28 cellular contexts compared by ENCODE assay signal in genomic region chr10:15795000-15795792, GRCh38.
DNase-seq lines count a peak whose midpoint lies in the region; ATAC-seq and TF ChIP-seq lines count a peak whose summit lies in the region.
"Had no signal": no experiment of that assay in that cellular context is flagged by ENCODE, and none has a peak within 500 bp of the region (broad histone marks: within the 10 kb centered on the region; RNA-seq: fewer than 3 reads in every experiment).

No MANE protein-coding gene starts in this region.

- no peak for DNase-seq in activated CD8-positive, alpha-beta T cell treated with anti-CD3 and anti-CD28 coated beads for 36 hours
- DNase-seq in activated CD8-positive, alpha-beta T cell treated with anti-CD3 and anti-CD28 coated beads, Interleukin-2, amount 10 ng/mL, durations not matched to agents 7 days and 5 days = no peak
- DNase-seq in ascending aorta (ENCODE audit: low spot score in 2 of 2) (no peak), Kasumi-1 (lab: John Stamatoyannopoulos, UW) (no peak), NCI-H1092 (lab: John Stamatoyannopoulos, UW) (no peak)
- DNase-seq: 8988T; activated CD4-positive, alpha-beta T cell treated with anti-CD3 and anti-CD28 coated beads for 48 hours; activated CD8-positive, alpha-beta memory T cell treated with anti-CD3 and anti-CD28 coated beads, Interleukin-2, amount 10 ng/mL, durations not matched to agents 7 days and 5 days; activated naive CD4-positive, alpha-beta T cell treated with anti-CD3 and anti-CD28 coated beads, Interleukin-2, amount 50 U/mL, for 16 hours; amniotic stem cell; DMS79; GDM1; hypothalamus; left colon; NCI-H446; NCI-H748 treated with DMSO at 0.1 percent for 48 hours; substantia nigra; SW 1271; T1000 had no signal

- peaks cover 18% of the 10 kb centered on the region for H3K36me3 Mint-ChIP-seq in activated CD8-positive, alpha-beta T cell treated with anti-CD3 and anti-CD28 coated beads for 36 hours (ENCODE audit: low read depth)
- H3K36me3 Mint-ChIP-seq in activated CD8-positive, alpha-beta T cell treated with anti-CD3 and anti-CD28 coated beads, Interleukin-2, amount 10 ng/mL, durations not matched to agents 7 days and 5 days (ENCODE audit: low read depth) = peaks cover 23% of the 10 kb centered on the region

- peaks cover 9% of the 10 kb centered on the region for H3K4me1 Mint-ChIP-seq in activated CD8-positive, alpha-beta T cell treated with anti-CD3 and anti-CD28 coated beads for 36 hours (ENCODE audit: low read depth)
- H3K4me1 Mint-ChIP-seq in activated CD8-positive, alpha-beta T cell treated with anti-CD3 and anti-CD28 coated beads, Interleukin-2, amount 10 ng/mL, durations not matched to agents 7 days and 5 days (ENCODE audit: low read depth) = no peaks in the 10 kb centered on the region
- H3K4me1 Mint-ChIP-seq: GM23338 had no signal

- CTCF ChIA-PET in activated CD8-positive, alpha-beta T cell treated with anti-CD3 and anti-CD28 coated beads for 36 hours (lab: Charles Lee) = interaction anchor here (1.4 kb wide), 1 partner anchor 10 kb away, joined by 3 read pairs; no protein-coding TSS in a partner anchor
- CTCF ChIA-PET in activated CD8-positive, alpha-beta T cell treated with anti-CD3 and anti-CD28 coated beads, Interleukin-2, amount 10 ng/mL, durations not matched to agents 7 days and 5 days (lab: Charles Lee) = no interaction called here

- H3K4me3 Mint-ChIP-seq in activated CD8-positive, alpha-beta T cell treated with anti-CD3 and anti-CD28 coated beads for 36 hours = no peak overlapping the region
- H3K4me3 Mint-ChIP-seq in activated CD8-positive, alpha-beta T cell treated with anti-CD3 and anti-CD28 coated beads, Interleukin-2, amount 10 ng/mL, durations not matched to agents 7 days and 5 days = no peak overlapping the region
- H3K4me3 Mint-ChIP-seq: activated CD8-positive, alpha-beta memory T cell treated with anti-CD3 and anti-CD28 coated beads, Interleukin-2, amount 10 ng/mL, durations not matched to agents 7 days and 5 days; GM23338; stimulated activated memory B cell treated with anti-CD40 and anti-IgM and Interleukin-4, amounts not matched to agents 10 μg/mL and 1 μg/mL and 100 μg/mL, for 72 hours; type B pancreatic cell had no signal

- POLR2A ChIA-PET in activated CD8-positive, alpha-beta T cell treated with anti-CD3 and anti-CD28 coated beads for 36 hours (lab: Charles Lee) = no interaction called here
- POLR2A ChIA-PET in activated CD8-positive, alpha-beta T cell treated with anti-CD3 and anti-CD28 coated beads, Interleukin-2, amount 10 ng/mL, durations not matched to agents 7 days and 5 days (lab: Charles Lee) = no interaction called here

- no peaks in the 10 kb centered on the region for H3K27me3 Mint-ChIP-seq in activated CD8-positive, alpha-beta T cell treated with anti-CD3 and anti-CD28 coated beads for 36 hours
- no peaks in the 10 kb centered on the region for H3K27me3 Mint-ChIP-seq in activated CD8-positive, alpha-beta T cell treated with anti-CD3 and anti-CD28 coated beads, Interleukin-2, amount 10 ng/mL, durations not matched to agents 7 days and 5 days (ENCODE audit: low read depth)
- H3K27me3 Mint-ChIP-seq: activated CD8-positive, alpha-beta memory T cell treated with anti-CD3 and anti-CD28 coated beads, Interleukin-2, amount 10 ng/mL, durations not matched to agents 7 days and 5 days; stimulated activated memory B cell treated with anti-CD40 and anti-IgM and Interleukin-4, amounts not matched to agents 10 μg/mL and 1 μg/mL and 100 μg/mL, for 72 hours; type B pancreatic cell had no signal

- no peak overlapping the region for H3K4me3 ChIP-seq in ascending aorta
- H3K4me3 ChIP-seq: GM23338 had no signal

- intact Hi-C loops in activated CD8-positive, alpha-beta T cell treated with anti-CD3 and anti-CD28 coated beads for 36 hours (cut with micrococcal nuclease) = no loop called here
- intact Hi-C loops in ascending aorta (cut with DNase I) = no loop called here

- H3K9me3 Mint-ChIP-seq in activated CD8-positive, alpha-beta T cell treated with anti-CD3 and anti-CD28 coated beads for 36 hours = no peaks in the 10 kb centered on the region
- H3K9me3 Mint-ChIP-seq in activated CD8-positive, alpha-beta T cell treated with anti-CD3 and anti-CD28 coated beads, Interleukin-2, amount 10 ng/mL, durations not matched to agents 7 days and 5 days (ENCODE audit: insufficient read depth) = no peaks in the 10 kb centered on the region
- H3K9me3 Mint-ChIP-seq: GM23338; stimulated activated memory B cell treated with anti-CD40 and anti-IgM and Interleukin-4, amounts not matched to agents 10 μg/mL and 1 μg/mL and 100 μg/mL, for 72 hours had no signal

- no peaks in the 10 kb centered on the region for H3K27me3 ChIP-seq in ascending aorta

- no peak for TF ChIP-seq CTCF in activated CD8-positive, alpha-beta T cell treated with anti-CD3 and anti-CD28 coated beads for 36 hours (IDR thresholded peaks at IDR 0.05)
- no peak for TF ChIP-seq CTCF in ascending aorta (IDR thresholded peaks at IDR 0.05)

- peaks cover 0 to 30% of the 10 kb centered on the region in 2 donors for H3K4me1 ChIP-seq in ascending aorta

- no peaks in the 10 kb centered on the region for H3K9me3 ChIP-seq in ascending aorta

- ATAC-seq in activated CD8-positive, alpha-beta T cell treated with anti-CD3 and anti-CD28 coated beads for 36 hours = no peak
- ATAC-seq in activated CD8-positive, alpha-beta T cell treated with anti-CD3 and anti-CD28 coated beads, Interleukin-2, amount 10 ng/mL, durations not matched to agents 7 days and 5 days = no peak
- ATAC-seq in HG03280 (IDR thresholded peaks at IDR 0.05; ENCODE audit: unreplicated experiment) = peak; percentile 48
- ATAC-seq in HG03196 (IDR thresholded peaks at IDR 0.05; ENCODE audit: unreplicated experiment) = no peak
- no peak for ATAC-seq in SK-N-SH treated with all-trans-retinoic acid at 6 μM for 48 hours
- ATAC-seq: activated CD8-positive, alpha-beta memory T cell treated with anti-CD3 and anti-CD28 coated beads, Interleukin-2, amount 10 ng/mL, durations not matched to agents 7 days and 5 days; GM23338; HepG2; stimulated activated memory B cell treated with anti-CD40 and anti-IgM and Interleukin-4, amounts not matched to agents 10 μg/mL and 1 μg/mL and 100 μg/mL, for 72 hours had no signal

- peaks cover 0 to 2% of the 10 kb centered on the region in 2 donors for H3K36me3 ChIP-seq in ascending aorta

- peak overlapping the region; percentile 27 for H3K27ac Mint-ChIP-seq in activated CD8-positive, alpha-beta T cell treated with anti-CD3 and anti-CD28 coated beads for 36 hours
- no peak overlapping the region for H3K27ac Mint-ChIP-seq in activated CD8-positive, alpha-beta T cell treated with anti-CD3 and anti-CD28 coated beads, Interleukin-2, amount 10 ng/mL, durations not matched to agents 7 days and 5 days
- H3K27ac Mint-ChIP-seq: activated CD8-positive, alpha-beta memory T cell treated with anti-CD3 and anti-CD28 coated beads, Interleukin-2, amount 10 ng/mL, durations not matched to agents 7 days and 5 days; GM23338; stimulated activated memory B cell treated with anti-CD40 and anti-IgM and Interleukin-4, amounts not matched to agents 10 μg/mL and 1 μg/mL and 100 μg/mL, for 72 hours; type B pancreatic cell had no signal

- H3K27ac ChIP-seq in ascending aorta = peak overlapping the region; percentile 21 to 34
- H3K27ac ChIP-seq: C4-2B, VCaP had no signal

TF ChIP-seq in SK-N-SH treated with all-trans-retinoic acid at 6 μM for 48 hours, 23 proteins besides CTCF, POLR2A, EP300 and RAD21 (continues in another document):
- TF ChIP-seq GLIS3 (CRISPR knock-in tag; IDR thresholded peaks at IDR 0.05) (no peak), PATZ1 (CRISPR knock-in tag; IDR thresholded peaks at IDR 0.05; ENCODE audit: borderline replicate concordance) (no peak), ZNF70 (CRISPR knock-in tag; IDR thresholded peaks at IDR 0.05) (no peak), ISL1 (CRISPR knock-in tag; IDR thresholded peaks at IDR 0.05) (no peak), POU6F1 (CRISPR knock-in tag; IDR thresholded peaks at IDR 0.05; ENCODE audit: borderline replicate concordance, low read depth) (no peak), BACH2 (CRISPR knock-in tag; IDR thresholded peaks at IDR 0.05; ENCODE audit: borderline replicate concordance) (no peak), TCF4 (CRISPR knock-in tag; IDR thresholded peaks at IDR 0.05; ENCODE audit: borderline replicate concordance) (no peak), SNAI2 (CRISPR knock-in tag; IDR thresholded peaks at IDR 0.05) (no peak), ZC3H10 (CRISPR knock-in tag; IDR thresholded peaks at IDR 0.05) (no peak)
